ENCODE assay signal across 35 cellular contexts in genomic region chr4:1080432-1080831, GRCh38.
"Had no signal": no experiment of that assay in that cellular context is flagged by ENCODE, and none has a peak within 500 bp of the region (broad histone marks: within the 10 kb centered on the region; RNA-seq: fewer than 3 reads in every experiment).

No MANE protein-coding gene starts in this region.

- DNase-seq: activated CD4-positive, alpha-beta memory T cell treated with anti-CD3 and anti-CD28 coated beads for 36 hours; activated CD4-positive, alpha-beta T cell treated with anti-CD3 and anti-CD28 coated beads for 48 hours; activated CD8-positive, alpha-beta memory T cell treated with anti-CD3 and anti-CD28 coated beads, Interleukin-2, amount 50 U/mL, for 4 hours; activated gamma-delta T cell treated with Interleukin-2 at 50 U/mL for 16 hours; activated T-cell treated with anti-CD3 and anti-CD28 coated beads, Interleukin-2, amount 50 U/mL, for 1 hour; adrenal gland; aorta; body of pancreas; dermis blood vessel endothelial cell; effector CD4-positive, alpha-beta T cell; left cardiac atrium; left ventricle myocardium superior; midbrain; naive thymus-derived CD4-positive, alpha-beta T cell; occipital lobe; stimulated activated CD4-positive, alpha-beta T cell treated with anti-CD3 and anti-CD28 coated beads, Interleukin-1b, Interleukin-23, amount 100 ng/mL, for 48 hours; stimulated activated CD4-positive, alpha-beta T cell treated with anti-CD3 and anti-CD28 coated beads, Interleukin-4, amount 100 ng/mL, for 4 hours; stimulated activated CD8-positive, alpha-beta memory T cell treated with anti-CD3 and anti-CD28 coated beads, Interleukin-4, amount 100 ng/mL, for 48 hours; stimulated activated naive CD8-positive, alpha-beta T cell treated with anti-CD3 and anti-CD28 coated beads, Interleukin-15, amount 100 ng/mL, for 72 hours; substantia nigra; T-helper 1 cell; uterus; WERI-Rb-1 had no signal

- H3K9me3 Mint-ChIP-seq: activated CD4-positive, alpha-beta memory T cell treated with anti-CD3 and anti-CD28 coated beads for 36 hours; activated naive CD4-positive, alpha-beta T cell treated with anti-CD3 and anti-CD28 coated beads, Interleukin-2, amount 50 U/mL, for 72 hours; stimulated activated naive CD8-positive, alpha-beta T cell treated with anti-CD3 and anti-CD28 coated beads, Interleukin-15, amount 100 ng/mL, for 72 hours; type B pancreatic cell had no signal

- H3K4me1 ChIP-seq: right atrium auricular region, uterus had no signal

- FAIRE-seq: colon, endometrium, frontal cortex, keratinocyte, TTC549 had no signal

- H3K9ac ChIP-seq: parathyroid adenoma had no signal

- H3K79me2 ChIP-seq: parathyroid adenoma had no signal

- H3K27ac ChIP-seq: adrenal gland, body of pancreas, parathyroid adenoma, right atrium auricular region, uterus, WERI-Rb-1 had no signal

- H3K4me3 Mint-ChIP-seq: activated CD4-positive, alpha-beta memory T cell treated with anti-CD3 and anti-CD28 coated beads for 36 hours; naive thymus-derived CD4-positive, alpha-beta T cell; stimulated activated memory B cell treated with anti-CD40 and anti-IgM and Interleukin-4, amounts not matched to agents 10 μg/mL and 1 μg/mL and 100 μg/mL, for 72 hours; type B pancreatic cell had no signal

- H3K36me3 ChIP-seq: adrenal gland, right atrium auricular region, uterus, WERI-Rb-1 had no signal

- H3K36me3 Mint-ChIP-seq: activated CD4-positive, alpha-beta memory T cell treated with anti-CD3 and anti-CD28 coated beads for 36 hours; activated naive CD4-positive, alpha-beta T cell treated with anti-CD3 and anti-CD28 coated beads, Interleukin-2, amount 50 U/mL, for 72 hours; stimulated activated memory B cell treated with anti-CD40 and anti-IgM and Interleukin-4, amounts not matched to agents 10 μg/mL and 1 μg/mL and 100 μg/mL, for 72 hours; type B pancreatic cell had no signal

- H3K4me2 ChIP-seq: smooth muscle cell had no signal

- H3K9me3 ChIP-seq: adrenal gland, body of pancreas, right atrium auricular region, uterus had no signal

- H3K4me3 ChIP-seq: adrenal gland, body of pancreas, right atrium auricular region, smooth muscle cell, uterus had no signal

- H2AFZ ChIP-seq: parathyroid adenoma had no signal

- H3K27me3 ChIP-seq: adrenal gland, body of pancreas, right atrium auricular region, uterus had no signal

- H3K27ac Mint-ChIP-seq: activated CD4-positive, alpha-beta memory T cell treated with anti-CD3 and anti-CD28 coated beads for 36 hours; activated naive CD4-positive, alpha-beta T cell treated with anti-CD3 and anti-CD28 coated beads, Interleukin-2, amount 50 U/mL, for 72 hours; naive thymus-derived CD4-positive, alpha-beta T cell; stimulated activated memory B cell treated with anti-CD40 and anti-IgM and Interleukin-4, amounts not matched to agents 10 μg/mL and 1 μg/mL and 100 μg/mL, for 72 hours; type B pancreatic cell had no signal

- ATAC-seq: activated CD4-positive, CD25-positive, alpha-beta regulatory T cell treated with anti-CD3 and anti-CD28 coated beads, Interleukin-2, amount 50 U/mL, for 24 hours; body of pancreas; left cardiac atrium; left ventricle myocardium superior; naive thymus-derived CD4-positive, alpha-beta T cell; stimulated activated memory B cell treated with anti-CD40 and anti-IgM and Interleukin-4, amounts not matched to agents 10 μg/mL and 1 μg/mL and 100 μg/mL, for 72 hours; stimulated activated naive CD8-positive, alpha-beta T cell treated with anti-CD3 and anti-CD28 coated beads, Interleukin-15, amount 100 ng/mL, for 72 hours had no signal
